In genomic region chr2:239918749-239919148, GRCh38 we compare ENCODE assay signal across 21 cellular contexts.
"Had no signal": no experiment of that assay in that cellular context is flagged by ENCODE, and none has a peak within 500 bp of the region (broad histone marks: within the 10 kb centered on the region; RNA-seq: fewer than 3 reads in every experiment).

No MANE protein-coding gene starts in this region.

- H3K4me3 ChIP-seq: breast epithelium had no signal

- H3K9me3 Mint-ChIP-seq: activated T-helper 17 cell treated with anti-CD3 and anti-CD28 coated beads, Interleukin-2, amount 50 U/mL, for 72 hours had no signal

- H3K27ac Mint-ChIP-seq: activated naive CD4-positive, alpha-beta T cell treated with anti-CD3 and anti-CD28 coated beads for 36 hours; activated naive CD8-positive, alpha-beta T cell treated with anti-CD3 and anti-CD28 coated beads, Interleukin-2, amount 10 ng/mL, durations not matched to agents 7 days and 5 days; activated T-helper 17 cell treated with anti-CD3 and anti-CD28 coated beads, Interleukin-2, amount 50 U/mL, for 72 hours; memory B cell; nephron; stimulated activated naive B cell treated with anti-CD40 and anti-IgM and Interleukin-4, amounts not matched to agents 10 μg/mL and 1 μg/mL and 100 μg/mL, for 72 hours had no signal

- H3K27ac ChIP-seq: breast epithelium, foreskin keratinocyte, neutrophil, parathyroid adenoma, WERI-Rb-1 had no signal

- H3K4me1 ChIP-seq: breast epithelium, foreskin keratinocyte, parathyroid adenoma had no signal

- H3K27me3 ChIP-seq: breast epithelium, foreskin keratinocyte had no signal

- DNase-seq: activated CD4-positive, alpha-beta T cell treated with anti-CD3 and anti-CD28 coated beads, Interleukin-2, amount 50 U/mL, for 1 hour; activated CD4-positive, CD25-positive, alpha-beta regulatory T cell treated with anti-CD3 and anti-CD28 coated beads, Interleukin-2, amount 50 U/mL, for 72 hours; activated naive CD4-positive, alpha-beta T cell treated with anti-CD3 and anti-CD28 coated beads for 36 hours; activated naive CD8-positive, alpha-beta T cell treated with anti-CD3 and anti-CD28 coated beads, Interleukin-2, amount 10 ng/mL, durations not matched to agents 7 days and 5 days; amniotic stem cell; cortex of kidney; erythroblast; foreskin keratinocyte; kidney glomerular epithelial cell; small intestine; stimulated activated CD4-positive, alpha-beta T cell treated with anti-CD3 and anti-CD28 coated beads, Interleukin-2, amount 100 ng/mL, for 48 hours; stimulated activated naive B cell treated with anti-CD40 and anti-IgM and Interleukin-4, amounts not matched to agents 10 μg/mL and 1 μg/mL and 100 μg/mL, for 72 hours; WERI-Rb-1 had no signal

- H3K36me3 ChIP-seq: breast epithelium, neutrophil, WERI-Rb-1 had no signal

- H3K4me3 Mint-ChIP-seq: activated naive CD4-positive, alpha-beta T cell treated with anti-CD3 and anti-CD28 coated beads for 36 hours; activated naive CD8-positive, alpha-beta T cell treated with anti-CD3 and anti-CD28 coated beads, Interleukin-2, amount 10 ng/mL, durations not matched to agents 7 days and 5 days; activated T-helper 17 cell treated with anti-CD3 and anti-CD28 coated beads, Interleukin-2, amount 50 U/mL, for 72 hours; memory B cell; nephron; stimulated activated naive B cell treated with anti-CD40 and anti-IgM and Interleukin-4, amounts not matched to agents 10 μg/mL and 1 μg/mL and 100 μg/mL, for 72 hours had no signal

- H3K4me1 Mint-ChIP-seq: memory B cell; nephron; stimulated activated naive B cell treated with anti-CD40 and anti-IgM and Interleukin-4, amounts not matched to agents 10 μg/mL and 1 μg/mL and 100 μg/mL, for 72 hours had no signal

- ATAC-seq: activated T-helper 17 cell treated with anti-CD3 and anti-CD28 coated beads, Interleukin-2, amount 50 U/mL, for 72 hours; foreskin keratinocyte; sciatic nerve; SK-N-SH treated with all-trans-retinoic acid at 6 μM for 48 hours; stimulated activated naive B cell treated with anti-CD40 and anti-IgM and Interleukin-4, amounts not matched to agents 10 μg/mL and 1 μg/mL and 100 μg/mL, for 72 hours had no signal

- H3K27me3 Mint-ChIP-seq: activated T-helper 17 cell treated with anti-CD3 and anti-CD28 coated beads, Interleukin-2, amount 50 U/mL, for 72 hours had no signal
